Comparison of ENCODE assay signal across 29 cellular contexts in the genomic region with DNA sequence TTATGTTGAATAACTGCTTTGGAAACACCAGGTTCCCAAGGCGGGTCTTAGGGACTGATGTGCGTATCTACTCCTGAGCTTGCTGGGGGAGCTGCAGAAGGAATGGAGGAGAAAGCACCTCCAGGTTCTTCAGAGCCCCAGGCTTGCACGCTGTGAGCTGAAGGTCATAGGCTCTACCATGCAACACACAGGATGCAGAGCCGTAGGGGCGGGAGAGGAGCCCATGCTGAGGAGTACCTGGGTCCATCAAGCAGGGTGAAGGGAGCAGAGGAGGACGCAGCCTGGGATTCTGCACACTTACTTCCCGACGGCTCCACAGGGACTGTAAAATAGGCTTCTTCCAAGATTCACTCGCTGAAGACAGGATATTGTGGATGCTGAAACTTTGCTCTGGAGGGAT.
"Had no signal": no experiment of that assay in that cellular context is flagged by ENCODE, and none has a peak within 500 bp of the region (broad histone marks: within the 10 kb centered on the region; RNA-seq: fewer than 3 reads in every experiment).

No MANE protein-coding gene starts in this region.

- H3K36me3 Mint-ChIP-seq: stimulated activated effector memory CD8-positive, alpha-beta T cell treated with anti-CD3 and anti-CD28 coated beads, Interleukin-12 subunit alpha, Interleukin-12 subunit beta, amount 100 ng/mL, for 72 hours; stimulated activated memory B cell treated with anti-CD40 and anti-IgM and Interleukin-4, amounts not matched to agents 10 μg/mL and 1 μg/mL and 100 μg/mL, for 72 hours; stimulated activated naive B cell treated with anti-CD40 and anti-IgM and Interleukin-4, amounts not matched to agents 10 μg/mL and 1 μg/mL and 100 μg/mL, for 72 hours; type B pancreatic cell had no signal

- H3K4me1 Mint-ChIP-seq: stimulated activated effector memory CD8-positive, alpha-beta T cell treated with anti-CD3 and anti-CD28 coated beads, Interleukin-12 subunit alpha, Interleukin-12 subunit beta, amount 100 ng/mL, for 72 hours; stimulated activated memory B cell treated with anti-CD40 and anti-IgM and Interleukin-4, amounts not matched to agents 10 μg/mL and 1 μg/mL and 100 μg/mL, for 72 hours; stimulated activated naive B cell treated with anti-CD40 and anti-IgM and Interleukin-4, amounts not matched to agents 10 μg/mL and 1 μg/mL and 100 μg/mL, for 72 hours; stimulated activated naive CD8-positive, alpha-beta T cell treated with anti-CD3 and anti-CD28 coated beads, Interleukin-15, amount 100 ng/mL, for 72 hours had no signal

- H3K4me3 Mint-ChIP-seq: stimulated activated effector memory CD8-positive, alpha-beta T cell treated with anti-CD3 and anti-CD28 coated beads, Interleukin-12 subunit alpha, Interleukin-12 subunit beta, amount 100 ng/mL, for 72 hours; stimulated activated memory B cell treated with anti-CD40 and anti-IgM and Interleukin-4, amounts not matched to agents 10 μg/mL and 1 μg/mL and 100 μg/mL, for 72 hours; stimulated activated naive B cell treated with anti-CD40 and anti-IgM and Interleukin-4, amounts not matched to agents 10 μg/mL and 1 μg/mL and 100 μg/mL, for 72 hours; stimulated activated naive CD8-positive, alpha-beta T cell treated with anti-CD3 and anti-CD28 coated beads, Interleukin-15, amount 100 ng/mL, for 72 hours; stimulated activated naive CD8-positive, alpha-beta T cell treated with anti-CD3 and anti-CD28 coated beads, Interleukin-15, Interleukin-2, amounts not matched to agents 100 ng/mL and 50 ng/mL, for 24 hours; type B pancreatic cell had no signal

- H3K9me3 ChIP-seq: suprapubic skin, testis, thoracic aorta, thyroid gland, tibial artery, tibial nerve, transverse colon, upper lobe of left lung, upper lobe of right lung, uterus, vagina had no signal

- H3K36me3 ChIP-seq: stomach, suprapubic skin, thoracic aorta, thyroid gland, tibial artery, tibial nerve, transverse colon, upper lobe of left lung, upper lobe of right lung, uterus, vagina had no signal

- H3K27me3 Mint-ChIP-seq: stimulated activated memory B cell treated with anti-CD40 and anti-IgM and Interleukin-4, amounts not matched to agents 10 μg/mL and 1 μg/mL and 100 μg/mL, for 72 hours; stimulated activated naive B cell treated with anti-CD40 and anti-IgM and Interleukin-4, amounts not matched to agents 10 μg/mL and 1 μg/mL and 100 μg/mL, for 72 hours; stimulated activated naive CD8-positive, alpha-beta T cell treated with anti-CD3 and anti-CD28 coated beads, Interleukin-15, amount 100 ng/mL, for 72 hours; stimulated activated naive CD8-positive, alpha-beta T cell treated with anti-CD3 and anti-CD28 coated beads, Interleukin-15, Interleukin-2, amounts not matched to agents 100 ng/mL and 50 ng/mL, for 24 hours; type B pancreatic cell had no signal

- H3K27me3 ChIP-seq: stomach, suprapubic skin, testis, thyroid gland, tibial artery, tibial nerve, transverse colon, upper lobe of left lung, upper lobe of right lung, uterus, vagina had no signal

- FAIRE-seq: urothelium cell line had no signal

- H3K27ac Mint-ChIP-seq: stimulated activated effector memory CD8-positive, alpha-beta T cell treated with anti-CD3 and anti-CD28 coated beads, Interleukin-12 subunit alpha, Interleukin-12 subunit beta, amount 100 ng/mL, for 72 hours; stimulated activated memory B cell treated with anti-CD40 and anti-IgM and Interleukin-4, amounts not matched to agents 10 μg/mL and 1 μg/mL and 100 μg/mL, for 72 hours; stimulated activated naive B cell treated with anti-CD40 and anti-IgM and Interleukin-4, amounts not matched to agents 10 μg/mL and 1 μg/mL and 100 μg/mL, for 72 hours; stimulated activated naive CD8-positive, alpha-beta T cell treated with anti-CD3 and anti-CD28 coated beads, Interleukin-15, Interleukin-2, amounts not matched to agents 100 ng/mL and 50 ng/mL, for 24 hours; type B pancreatic cell had no signal

- H3K4me3 ChIP-seq: stomach, suprapubic skin, testis, thoracic aorta, thyroid gland, tibial artery, tibial nerve, transverse colon, upper lobe of left lung, upper lobe of right lung, uterus, vagina had no signal

- H3K27ac ChIP-seq: stomach, suprapubic skin, testis, thoracic aorta, thyroid gland, tibial artery, tibial nerve, transverse colon, upper lobe of left lung, upper lobe of right lung, uterus, vagina had no signal

- H3K4me1 ChIP-seq: stomach, suprapubic skin, testis, thyroid gland, tibial artery, tibial nerve, transverse colon, upper lobe of left lung, upper lobe of right lung, uterus, vagina had no signal

- ATAC-seq: stimulated activated effector memory CD8-positive, alpha-beta T cell treated with anti-CD3 and anti-CD28 coated beads, Interleukin-12 subunit alpha, Interleukin-12 subunit beta, amount 100 ng/mL, for 72 hours; stimulated activated memory B cell treated with anti-CD40 and anti-IgM and Interleukin-4, amounts not matched to agents 10 μg/mL and 1 μg/mL and 100 μg/mL, for 72 hours; stimulated activated naive B cell treated with anti-CD40 and anti-IgM and Interleukin-4, amounts not matched to agents 10 μg/mL and 1 μg/mL and 100 μg/mL, for 72 hours; stimulated activated naive CD8-positive, alpha-beta T cell treated with anti-CD3 and anti-CD28 coated beads, Interleukin-15, amount 100 ng/mL, for 72 hours; stimulated activated naive CD8-positive, alpha-beta T cell treated with anti-CD3 and anti-CD28 coated beads, Interleukin-15, Interleukin-2, amounts not matched to agents 100 U/mL and 50 U/mL, for 24 hours; upper lobe of right lung had no signal

- DNase-seq: stimulated activated CD4-positive, alpha-beta T cell treated with anti-CD3 and anti-CD28 coated beads, Interleukin-2, amount 100 ng/mL, for 48 hours; stimulated activated CD4-positive, alpha-beta T cell treated with anti-CD3 and anti-CD28 coated beads, Interleukin-4, amount 100 ng/mL, for 1 hour; stimulated activated CD4-positive, alpha-beta T cell treated with anti-CD3 and anti-CD28 coated beads, Interleukin-4, amount 100 ng/mL, for 24 hours; stimulated activated CD4-positive, alpha-beta T cell treated with anti-CD3 and anti-CD28 coated beads, Interleukin-4, amount 100 ng/mL, for 4 hours; stimulated activated CD8-positive, alpha-beta memory T cell treated with anti-CD3 and anti-CD28 coated beads, Interleukin-4, amount 100 ng/mL, for 48 hours; stimulated activated naive B cell treated with anti-CD40 and anti-IgM and Interleukin-4, amounts not matched to agents 10 μg/mL and 1 μg/mL and 100 μg/mL, for 72 hours; stimulated activated naive CD4-positive, alpha-beta T cell; stimulated activated naive CD4-positive, alpha-beta T cell treated with Interleukin-2 at 50 U/mL for 16 hours; stimulated activated naive CD8-positive, alpha-beta T cell treated with anti-CD3 and anti-CD28 coated beads, Interleukin-15, amount 100 ng/mL, for 72 hours; stimulated activated naive CD8-positive, alpha-beta T cell treated with anti-CD3 and anti-CD28 coated beads, Interleukin-15, Interleukin-2, amounts not matched to agents 100 U/mL and 50 U/mL, for 24 hours; stomach; substantia nigra; testis; thyroid gland; tibial artery; transverse colon; trophoblast cell; upper lobe of left lung; upper lobe of right lung; uterus had no signal

- H3K9me3 Mint-ChIP-seq: type B pancreatic cell had no signal
